18 cellular contexts compared by ENCODE assay signal in genomic region chr7:12089951-12090756, GRCh38.
"Had no signal": no experiment of that assay in that cellular context is flagged by ENCODE, and none has a peak within 500 bp of the region (broad histone marks: within the 10 kb centered on the region; RNA-seq: fewer than 3 reads in every experiment).

No MANE protein-coding gene starts in this region.

- DNase-seq: activated naive CD8-positive, alpha-beta T cell treated with anti-CD3 and anti-CD28 coated beads for 36 hours; brain microvascular endothelial cell; dermis blood vessel endothelial cell; effector memory CD8-positive, alpha-beta T cell; mammary epithelial cell; naive thymus-derived CD4-positive, alpha-beta T cell; right cardiac atrium; stimulated activated CD4-positive, alpha-beta T cell treated with anti-CD3 and anti-CD28 coated beads, Interleukin-4, amount 100 ng/mL, for 4 hours; stimulated activated CD8-positive, alpha-beta memory T cell treated with anti-CD3 and anti-CD28 coated beads, Interleukin-4, amount 100 ng/mL, for 48 hours; stimulated activated naive CD8-positive, alpha-beta T cell treated with anti-CD3 and anti-CD28 coated beads, Interleukin-15, Interleukin-2, amounts not matched to agents 100 U/mL and 50 U/mL, for 24 hours; T-cell; T-helper 9 cell; transverse colon had no signal

- H3K9me3 ChIP-seq: left lung, prostate gland, transverse colon had no signal

- H3K36me3 ChIP-seq: brain microvascular endothelial cell, heart left ventricle, left lung, prostate gland, transverse colon had no signal

- H3K9me3 Mint-ChIP-seq: activated T-helper 1 cell treated with anti-CD3 and anti-CD28 coated beads, Interleukin-12 subunit alpha, Interleukin-12 subunit beta, Interleukin-2, Interleukin-4 antibody, amounts not matched to agents 30 ng/mL and 10 ng/mL and 1 ng/mL, durations not matched to agents 14 hours and 24 hours and 36 hours; effector memory CD8-positive, alpha-beta T cell had no signal

- H3K27ac ChIP-seq: brain microvascular endothelial cell, heart left ventricle, left lung, prostate gland, transverse colon had no signal

- ATAC-seq: activated CD4-positive, CD25-positive, alpha-beta regulatory T cell treated with anti-CD3 and anti-CD28 coated beads, Interleukin-2, amount 50 U/mL, for 24 hours; effector memory CD8-positive, alpha-beta T cell; heart left ventricle; left lung; naive thymus-derived CD4-positive, alpha-beta T cell; right cardiac atrium; stimulated activated naive CD8-positive, alpha-beta T cell treated with anti-CD3 and anti-CD28 coated beads, Interleukin-15, Interleukin-2, amounts not matched to agents 100 U/mL and 50 U/mL, for 24 hours; T-cell had no signal

- H3K4me3 ChIP-seq: heart left ventricle, left lung, prostate gland, transverse colon had no signal

- H3K27me3 ChIP-seq: brain microvascular endothelial cell, heart left ventricle, left lung, transverse colon had no signal

- H3K27ac Mint-ChIP-seq: activated naive CD8-positive, alpha-beta T cell treated with anti-CD3 and anti-CD28 coated beads for 36 hours; activated T-helper 1 cell treated with anti-CD3 and anti-CD28 coated beads, Interleukin-12 subunit alpha, Interleukin-12 subunit beta, Interleukin-2, Interleukin-4 antibody, amounts not matched to agents 30 ng/mL and 10 ng/mL and 1 ng/mL, durations not matched to agents 14 hours and 24 hours and 36 hours; effector memory CD8-positive, alpha-beta T cell; naive thymus-derived CD4-positive, alpha-beta T cell; T-cell had no signal

- H3K4me1 Mint-ChIP-seq: activated naive CD8-positive, alpha-beta T cell treated with anti-CD3 and anti-CD28 coated beads for 36 hours; T-cell had no signal

- H3K4me1 ChIP-seq: heart left ventricle, left lung, prostate gland, transverse colon had no signal

- H3K27me3 Mint-ChIP-seq: activated naive CD8-positive, alpha-beta T cell treated with anti-CD3 and anti-CD28 coated beads for 36 hours had no signal

- H3K4me3 Mint-ChIP-seq: activated naive CD8-positive, alpha-beta T cell treated with anti-CD3 and anti-CD28 coated beads for 36 hours; activated T-helper 1 cell treated with anti-CD3 and anti-CD28 coated beads, Interleukin-12 subunit alpha, Interleukin-12 subunit beta, Interleukin-2, Interleukin-4 antibody, amounts not matched to agents 30 ng/mL and 10 ng/mL and 1 ng/mL, durations not matched to agents 14 hours and 24 hours and 36 hours; effector memory CD8-positive, alpha-beta T cell; naive thymus-derived CD4-positive, alpha-beta T cell; T-cell had no signal

- H3K36me3 Mint-ChIP-seq: activated naive CD8-positive, alpha-beta T cell treated with anti-CD3 and anti-CD28 coated beads for 36 hours; T-cell had no signal
